16 cellular contexts compared by ENCODE assay signal in genomic region chr3:12787967-12788690, GRCh38. TPM values are rescaled to one million over a fixed set of nuclear protein-coding genes. Genes with fewer than 3 reads are reported as not detected.
"Had no signal": no experiment of that assay in that cellular context is flagged by ENCODE, and none has a peak within 500 bp of the region (broad histone marks: within the 10 kb centered on the region; RNA-seq: fewer than 3 reads in every experiment).

No MANE protein-coding gene starts in this region.

RNA-seq across cellular contexts. Expression of gene TMEM40, which starts 29.1 kb away (rescaled TPM):
- total RNA-seq: activated CD4-positive, alpha-beta memory T cell treated with anti-CD3 and anti-CD28 coated beads, Interleukin-2, amount 10 ng/mL, durations not matched to agents 7 days and 5 days; activated CD4-positive, alpha-beta T cell treated with anti-CD3 and anti-CD28 coated beads for 36 hours; activated CD4-positive, alpha-beta T cell treated with anti-CD3 and anti-CD28 coated beads, Interleukin-2, amount 10 ng/mL, durations not matched to agents 7 days and 5 days; activated CD8-positive, alpha-beta memory T cell treated with anti-CD3 and anti-CD28 coated beads, Interleukin-2, amount 10 ng/mL, durations not matched to agents 7 days and 5 days; activated CD8-positive, alpha-beta T cell treated with anti-CD3 and anti-CD28 coated beads, Interleukin-2, amount 10 ng/mL, durations not matched to agents 7 days and 5 days; activated naive CD4-positive, alpha-beta T cell treated with anti-CD3 and anti-CD28 coated beads for 36 hours; activated naive CD4-positive, alpha-beta T cell treated with anti-CD3 and anti-CD28 coated beads, Interleukin-2, amount 50 U/mL, for 72 hours; activated naive CD8-positive, alpha-beta T cell treated with anti-CD3 and anti-CD28 coated beads for 36 hours; activated T-cell treated with anti-CD3 and anti-CD28 coated beads, Interleukin-2, amount 50 U/mL, for 4 hours; activated T-cell treated with anti-CD3 and anti-CD28 coated beads, Interleukin-2, amount 50 U/mL, for 72 hours; activated T-helper 1 cell treated with anti-CD3 and anti-CD28 coated beads, Interleukin-12 subunit alpha, Interleukin-12 subunit beta, Interleukin-2, Interleukin-4 antibody, amounts not matched to agents 30 ng/mL and 10 ng/mL and 1 ng/mL, durations not matched to agents 14 hours and 24 hours and 36 hours; activated T-helper 17 cell treated with anti-CD3 and anti-CD28 coated beads, Interleukin-2, amount 50 U/mL, for 72 hours; body of pancreas; T-cell; T-helper 1 cell treated with Interleukin-12 subunit alpha and Interleukin-12 subunit beta and Interleukin-4 antibody, amounts not matched to agents 30 ng/mL and 1 ng/mL, for 36 hours; T-helper 2 cell treated with Interferon-gamma antibody and Interleukin-4, amounts not matched to agents 100 ng/mL and 5 ng/mL, for 36 hours had no signal
